13 cellular contexts compared by ENCODE assay signal in the genomic region with DNA sequence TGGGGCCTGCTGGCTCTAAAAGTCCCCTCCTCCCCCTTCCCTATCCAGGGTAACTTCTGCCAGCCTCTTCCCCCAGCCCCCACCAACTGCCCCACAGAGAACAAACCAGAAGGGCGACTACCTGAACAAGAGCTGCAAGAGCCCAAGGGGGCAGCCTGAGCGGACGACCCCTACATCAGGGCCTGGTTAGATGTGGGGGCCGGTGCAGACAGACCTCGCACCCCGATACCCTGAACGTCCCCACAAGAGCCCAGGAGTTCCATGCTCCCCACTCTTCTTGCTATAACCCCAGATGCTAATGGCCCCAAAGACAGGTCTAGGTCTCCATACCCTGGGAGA. TPM values are rescaled to one million over a fixed set of nuclear protein-coding genes. Genes with fewer than 3 reads are reported as not detected.
DNase-seq lines count a peak whose midpoint lies in the region; ATAC-seq and TF ChIP-seq lines count a peak whose summit lies in the region.
"Had no signal": no experiment of that assay in that cellular context is flagged by ENCODE, and none has a peak within 500 bp of the region (broad histone marks: within the 10 kb centered on the region; RNA-seq: fewer than 3 reads in every experiment).

No MANE protein-coding gene starts in this region.

- H3K36me3 ChIP-seq in esophagus squamous epithelium (peaks cover 62 to 88% (median 70%) of the 10 kb centered on the region in 3 donors), spleen (peaks cover 13 to 100% (median 89%) of the 10 kb centered on the region in 6 donors)

- H3K4me3 ChIP-seq in esophagus squamous epithelium, result no peak overlapping the region
- H3K4me3 ChIP-seq in spleen, result no peak overlapping the region
- H3K4me3 ChIP-seq: suprapubic skin had no signal

- intact Hi-C loops in activated CD4-positive, alpha-beta T cell treated with anti-CD3 and anti-CD28 coated beads for 36 hours (cut with DNase I, micrococcal nuclease), result no loop called here
- intact Hi-C loops in esophagus squamous epithelium (cut with DNase I), result no loop called here
- intact Hi-C loops in spleen (cut with DNase I; ENCODE audit: low total_unique reads), result no loop called here

- H3K4me1 ChIP-seq in esophagus squamous epithelium (peaks cover 21 to 54% (median 27%) of the 10 kb centered on the region in 3 donors), spleen (peaks cover 5 to 87% (median 32%) of the 10 kb centered on the region in 6 donors)

- H3K9me3 Mint-ChIP-seq in activated CD4-positive, alpha-beta T cell treated with anti-CD3 and anti-CD28 coated beads for 36 hours (ENCODE audit: low read depth), result no peaks in the 10 kb centered on the region
- H3K9me3 Mint-ChIP-seq: dendritic cell treated with granulocyte-macrophage colony-stimulating factor and Interleukin-4, amounts not matched to agents 40 ng/mL and 50 ng/mL, for 4 days had no signal

- POLR2A ChIA-PET in activated CD4-positive, alpha-beta T cell treated with anti-CD3 and anti-CD28 coated beads for 36 hours (lab: Charles Lee), result interaction anchor here (0.6 to 2.2 kb wide), 3 partner anchors 11 to 1219 kb away, joined by 3 to 8 read pairs (median 3); no protein-coding TSS in a partner anchor

- H3K9me3 ChIP-seq in esophagus squamous epithelium (no peaks in the 10 kb centered on the region), spleen (no peaks in the 10 kb centered on the region)
- H3K9me3 ChIP-seq: suprapubic skin had no signal

- no peak for DNase-seq in activated CD4-positive, alpha-beta T cell treated with anti-CD3 and anti-CD28 coated beads for 36 hours
- DNase-seq in activated CD4-positive, alpha-beta T cell treated with anti-CD3 and anti-CD28 coated beads for 4 hours, result no peak
- DNase-seq in esophagus squamous epithelium (lab: John Stamatoyannopoulos, UW) (no peak), spleen (peak; percentile 63), DMS53 (lab: John Stamatoyannopoulos, UW) (no peak), CD1c-positive myeloid dendritic cell (ENCODE audit: extremely low spot score) (no peak)
- DNase-seq: activated effector memory CD4-positive, alpha-beta T cell treated with anti-CD3 and anti-CD28 coated beads, Interleukin-2, amount 50 U/mL, for 16 hours; stimulated activated CD4-positive, alpha-beta T cell treated with anti-CD3 and anti-CD28 coated beads, Interleukin-2, amount 100 ng/mL, for 48 hours had no signal

- H3K27me3 Mint-ChIP-seq in activated CD4-positive, alpha-beta T cell treated with anti-CD3 and anti-CD28 coated beads for 36 hours, result no peaks in the 10 kb centered on the region
- H3K27me3 Mint-ChIP-seq: dendritic cell treated with granulocyte-macrophage colony-stimulating factor and Interleukin-4, amounts not matched to agents 40 ng/mL and 50 ng/mL, for 4 days had no signal

- H3K4me3 Mint-ChIP-seq in activated CD4-positive, alpha-beta T cell treated with anti-CD3 and anti-CD28 coated beads for 36 hours, result no peak overlapping the region
- H3K4me3 Mint-ChIP-seq: dendritic cell treated with granulocyte-macrophage colony-stimulating factor and Interleukin-4, amounts not matched to agents 40 ng/mL and 50 ng/mL, for 4 days had no signal

- CTCF ChIA-PET in activated CD4-positive, alpha-beta T cell treated with anti-CD3 and anti-CD28 coated beads for 36 hours (lab: Charles Lee), result interaction anchor here (0.7 to 4.5 kb wide), 4 partner anchors 12 to 20 kb away, joined by 3 to 34 read pairs (median 14); no protein-coding TSS in a partner anchor

- TF ChIP-seq CTCF in VCaP (conservative IDR thresholded peaks at IDR 0.05) (no peak), esophagus squamous epithelium (IDR thresholded peaks at IDR 0.05) (no peak), spleen (IDR thresholded peaks at IDR 0.05 in 8 of 11, conservative IDR thresholded peaks at IDR 0.05 in 3 of 11) (no peak)

- peaks cover 35% of the 10 kb centered on the region for H3K4me1 Mint-ChIP-seq in activated CD4-positive, alpha-beta T cell treated with anti-CD3 and anti-CD28 coated beads for 36 hours

- 83% methylated on average over 1 of the region's 7 CpGs; no CpG with 5 or more reads in 1 of the 2 donors for WGBS in esophagus squamous epithelium, 2 donors
- 88 to 96% (median 92%) methylated on average over 7 of the region's 7 CpGs for WGBS in spleen, 5 donors

- peak overlapping the region; percentile 70 for H3K27ac Mint-ChIP-seq in activated CD4-positive, alpha-beta T cell treated with anti-CD3 and anti-CD28 coated beads for 36 hours
- H3K27ac Mint-ChIP-seq: dendritic cell treated with granulocyte-macrophage colony-stimulating factor and Interleukin-4, amounts not matched to agents 40 ng/mL and 50 ng/mL, for 4 days had no signal

- H3K27ac ChIP-seq in VCaP, result peak overlapping the region; percentile 33; the same call in 1 of the 2 replicates
- peak overlapping the region in 3 of 4 donors; percentile 75 to 83 (median 82) for H3K27ac ChIP-seq in esophagus squamous epithelium
- H3K27ac ChIP-seq in spleen, result peak overlapping the region in 5 of 8 donors; percentile 11 to 56 (median 41)
- H3K27ac ChIP-seq: suprapubic skin had no signal

- peaks cover 61% of the 10 kb centered on the region for H3K36me3 Mint-ChIP-seq in activated CD4-positive, alpha-beta T cell treated with anti-CD3 and anti-CD28 coated beads for 36 hours (ENCODE audit: low read depth)

- no peak for ATAC-seq in activated CD4-positive, alpha-beta T cell treated with anti-CD3 and anti-CD28 coated beads for 36 hours
- ATAC-seq in HG02759 (IDR thresholded peaks at IDR 0.05; ENCODE audit: unreplicated experiment), result no peak
- ATAC-seq: Panc1 had no signal

- no peak for TF ChIP-seq POLR2A in esophagus squamous epithelium (IDR thresholded peaks at IDR 0.05)
- TF ChIP-seq POLR2A in spleen (IDR thresholded peaks at IDR 0.05), result no peak

- H3K27me3 ChIP-seq in esophagus squamous epithelium (no peaks in the 10 kb centered on the region), spleen (replicated peaks in 1 of 7) (no peaks in the 10 kb centered on the region)
- H3K27me3 ChIP-seq: suprapubic skin had no signal

RNA-seq across cellular contexts. Expression of a gene that starts 20.7 kb away (rescaled TPM):
- total RNA-seq in activated CD4-positive, alpha-beta T cell treated with anti-CD3 and anti-CD28 coated beads for 36 hours, result 100 to 1,000 TPM in 1 of 2 experiments, 10 to 100 TPM in 1; 87.2 to 102 TPM
- total RNA-seq in esophagus squamous epithelium, result 100 to 1,000 TPM in 3 of 4 donors, 10 to 100 TPM in 1; 94.2 to 307 (median 191) TPM
- 100 to 1,000 TPM; 204 to 455 (median 220) TPM for total RNA-seq in spleen
- 10 to 100 TPM; 35.4 to 86.5 (median 38.9) TPM for polyA plus RNA-seq in spleen

RNA-seq across cellular contexts. Expression of a gene that starts 29.4 kb away (rescaled TPM):
- 10 to 100 TPM; 88.6 to 92.8 TPM for total RNA-seq in activated CD4-positive, alpha-beta T cell treated with anti-CD3 and anti-CD28 coated beads for 36 hours
- total RNA-seq in esophagus squamous epithelium (10 to 100 TPM; 15.3 to 37.4 (median 32.0) TPM), spleen (100 to 1,000 TPM in 2 of 7 donors, 10 to 100 TPM in 5; 76.3 to 134 (median 98.8) TPM)
- polyA plus RNA-seq in spleen, result 10 to 100 TPM in 1 of 3 donors, 1 to 10 TPM in 2; 9.7 to 31.9 (median 9.9) TPM

RNA-seq across cellular contexts. Expression of a gene that starts 34.4 kb away (rescaled TPM):
- total RNA-seq in activated CD4-positive, alpha-beta T cell treated with anti-CD3 and anti-CD28 coated beads for 36 hours, result 10 to 100 TPM; 68.0 to 77.7 TPM
- 10 to 100 TPM; 27.8 to 48.8 (median 33.1) TPM for total RNA-seq in esophagus squamous epithelium
- total RNA-seq in spleen, result 10 to 100 TPM; 28.5 to 54.2 (median 36.4) TPM
- 10 to 100 TPM; 10.1 to 16.3 (median 13.8) TPM for polyA plus RNA-seq in spleen

RNA-seq across cellular contexts. Expression of a gene that starts 53.3 kb away (rescaled TPM):
- total RNA-seq in activated CD4-positive, alpha-beta T cell treated with anti-CD3 and anti-CD28 coated beads for 36 hours, result 100 to 1,000 TPM; 146 to 155 TPM
- total RNA-seq in esophagus squamous epithelium (10 to 100 TPM; 23.4 to 73.7 (median 57.2) TPM), spleen (10 to 100 TPM; 28.6 to 59.9 (median 50.6) TPM)
- polyA plus RNA-seq in spleen, result 10 to 100 TPM; 24.3 to 44.3 (median 41.3) TPM

RNA-seq across cellular contexts. Expression of a gene that starts 58.8 kb away (rescaled TPM):
- 1 to 10 TPM; 7.4 to 8.0 TPM for total RNA-seq in activated CD4-positive, alpha-beta T cell treated with anti-CD3 and anti-CD28 coated beads for 36 hours
- total RNA-seq in esophagus squamous epithelium, result 10 to 100 TPM in 3 of 4 donors, 1 to 10 TPM in 1; 7.3 to 15.5 (median 13.7) TPM
- 10 to 100 TPM; 10.4 to 17.6 (median 13.9) TPM for total RNA-seq in spleen
- polyA plus RNA-seq in spleen, result 10 to 100 TPM in 2 of 3 donors, 1 to 10 TPM in 1; 8.6 to 16.2 (median 10.6) TPM
